Comparison of ENCODE assay signal across 14 cellular contexts in genomic region chr10:101182936-101183335, GRCh38. TPM values are rescaled to one million over a fixed set of nuclear protein-coding genes. Genes with fewer than 3 reads are reported as not detected.
DNase-seq lines count a peak whose midpoint lies in the region; ATAC-seq and TF ChIP-seq lines count a peak whose summit lies in the region.
"Had no signal": no experiment of that assay in that cellular context is flagged by ENCODE, and none has a peak within 500 bp of the region (broad histone marks: within the 10 kb centered on the region; RNA-seq: fewer than 3 reads in every experiment).

No MANE protein-coding gene starts in this region.

- POLR2A ChIA-PET in activated CD4-positive, alpha-beta T cell treated with anti-CD3 and anti-CD28 coated beads for 36 hours (lab: Charles Lee): interaction anchor here (0.6 kb wide), 1 partner anchor 11 kb away, joined by 6 read pairs; no protein-coding TSS in a partner anchor
- POLR2A ChIA-PET in WTC11 (lab: Charles Lee): interaction anchor here (1.2 kb wide), 1 partner anchor 140 kb away, joined by 3 read pairs; no protein-coding TSS in a partner anchor
- POLR2A ChIA-PET in activated CD8-positive, alpha-beta T cell treated with anti-CD3 and anti-CD28 coated beads for 36 hours (lab: Charles Lee): no interaction called here

- H3K27me3 Mint-ChIP-seq in activated CD4-positive, alpha-beta T cell treated with anti-CD3 and anti-CD28 coated beads for 36 hours: peaks cover 23% of the 10 kb centered on the region
- H3K27me3 Mint-ChIP-seq in WTC11 (ENCODE audit: low read depth): no peaks in the 10 kb centered on the region; the same call in none of the 2 replicates
- peaks cover 10% of the 10 kb centered on the region for H3K27me3 Mint-ChIP-seq in activated CD8-positive, alpha-beta T cell treated with anti-CD3 and anti-CD28 coated beads for 36 hours

- H3K36me3 Mint-ChIP-seq in activated CD4-positive, alpha-beta T cell treated with anti-CD3 and anti-CD28 coated beads for 36 hours (ENCODE audit: low read depth): no peaks in the 10 kb centered on the region
- H3K36me3 Mint-ChIP-seq in WTC11: 0 out of 2 replicates have a peak, but pooled peaks cover 3% of the 10 kb centered on the region
- H3K36me3 Mint-ChIP-seq in activated CD8-positive, alpha-beta T cell treated with anti-CD3 and anti-CD28 coated beads for 36 hours (ENCODE audit: low read depth): no peaks in the 10 kb centered on the region
- H3K36me3 Mint-ChIP-seq: CD4-positive, alpha-beta memory T cell had no signal

- DNase-seq in activated CD4-positive, alpha-beta T cell treated with anti-CD3 and anti-CD28 coated beads for 36 hours: no peak
- DNase-seq in activated CD4-positive, alpha-beta T cell treated with anti-CD3 and anti-CD28 coated beads, Interleukin-2, amount 50 U/mL, for 48 hours: no peak
- no peak for DNase-seq in WTC11 (ENCODE audit: low spot score)
- DNase-seq in iPS-NIHi11 (ENCODE audit: low spot score): peak; percentile 57
- no peak for DNase-seq in omental fat pad (ENCODE audit: low spot score)
- no peak for DNase-seq in activated CD8-positive, alpha-beta T cell treated with anti-CD3 and anti-CD28 coated beads for 36 hours
- DNase-seq: BE2C; CD4-positive, alpha-beta memory T cell; COR-L47; DMS153; EL; GM23248 had no signal

- peak; percentile 19 for ATAC-seq in activated CD4-positive, alpha-beta T cell treated with anti-CD3 and anti-CD28 coated beads for 36 hours
- peak; percentile 100 for ATAC-seq in WTC11
- ATAC-seq in omental fat pad (ENCODE audit: low FRiP score): no peak
- ATAC-seq in activated CD8-positive, alpha-beta T cell treated with anti-CD3 and anti-CD28 coated beads for 36 hours: no peak
- ATAC-seq: A549 had no signal

- H3K9me3 Mint-ChIP-seq in activated CD4-positive, alpha-beta T cell treated with anti-CD3 and anti-CD28 coated beads for 36 hours (ENCODE audit: low read depth): no peaks in the 10 kb centered on the region
- peaks cover 14% of the 10 kb centered on the region for H3K9me3 Mint-ChIP-seq in WTC11
- no peaks in the 10 kb centered on the region for H3K9me3 Mint-ChIP-seq in activated CD8-positive, alpha-beta T cell treated with anti-CD3 and anti-CD28 coated beads for 36 hours

- CTCF ChIA-PET in activated CD4-positive, alpha-beta T cell treated with anti-CD3 and anti-CD28 coated beads for 36 hours (lab: Charles Lee): interaction anchor here (0.7 to 2.5 kb wide), 4 partner anchors 16 to 104 kb away, joined by 3 to 12 read pairs (median 5); no protein-coding TSS in a partner anchor
- CTCF ChIA-PET in WTC11 (lab: Charles Lee): interaction anchor here (0.6 to 2.2 kb wide), 8 partner anchors 21 to 107 kb away, joined by 3 to 11 read pairs (median 4); no protein-coding TSS in a partner anchor
- CTCF ChIA-PET in activated CD8-positive, alpha-beta T cell treated with anti-CD3 and anti-CD28 coated beads for 36 hours (lab: Charles Lee): interaction anchor here (1.2 kb wide), 1 partner anchor 86 kb away, joined by 3 read pairs; no protein-coding TSS in a partner anchor

- TF ChIP-seq CTCF in WTC11 (IDR thresholded peaks at IDR 0.05) (no peak), omental fat pad (IDR thresholded peaks at IDR 0.05) (no peak)
- TF ChIP-seq CTCF in activated CD8-positive, alpha-beta T cell treated with anti-CD3 and anti-CD28 coated beads for 36 hours (IDR thresholded peaks at IDR 0.05): no peak

- intact Hi-C loops in activated CD4-positive, alpha-beta T cell treated with anti-CD3 and anti-CD28 coated beads for 36 hours (cut with DNase I, micrococcal nuclease): no loop called here
- intact Hi-C loops in activated CD8-positive, alpha-beta T cell treated with anti-CD3 and anti-CD28 coated beads for 36 hours (cut with micrococcal nuclease): no loop called here

- no peaks in the 10 kb centered on the region for H3K4me1 Mint-ChIP-seq in activated CD4-positive, alpha-beta T cell treated with anti-CD3 and anti-CD28 coated beads for 36 hours
- peaks cover 21% of the 10 kb centered on the region for H3K4me1 Mint-ChIP-seq in WTC11
- no peaks in the 10 kb centered on the region for H3K4me1 Mint-ChIP-seq in activated CD8-positive, alpha-beta T cell treated with anti-CD3 and anti-CD28 coated beads for 36 hours (ENCODE audit: low read depth)
- H3K4me1 Mint-ChIP-seq: CD4-positive, alpha-beta memory T cell had no signal

- no peak overlapping the region for H3K4me3 Mint-ChIP-seq in activated CD4-positive, alpha-beta T cell treated with anti-CD3 and anti-CD28 coated beads for 36 hours
- H3K4me3 Mint-ChIP-seq in WTC11: no peak overlapping the region
- H3K4me3 Mint-ChIP-seq in activated CD8-positive, alpha-beta T cell treated with anti-CD3 and anti-CD28 coated beads for 36 hours: no peak overlapping the region
- H3K4me3 Mint-ChIP-seq: CD4-positive, alpha-beta memory T cell had no signal

- no peak overlapping the region for H3K27ac Mint-ChIP-seq in activated CD4-positive, alpha-beta T cell treated with anti-CD3 and anti-CD28 coated beads for 36 hours
- no peak overlapping the region for H3K27ac Mint-ChIP-seq in WTC11
- no peak overlapping the region for H3K27ac Mint-ChIP-seq in activated CD8-positive, alpha-beta T cell treated with anti-CD3 and anti-CD28 coated beads for 36 hours
- H3K27ac Mint-ChIP-seq: CD4-positive, alpha-beta memory T cell had no signal

TF ChIP-seq in WTC11, 78 proteins besides CTCF, POLR2A, EP300 and RAD21:
- TF ChIP-seq ZNF423 (CRISPR knock-in tag; IDR thresholded peaks at IDR 0.05): 0 out of 2 replicates have a peak, but pooled peaks have one; percentile 7
- TF ChIP-seq ZNF671 (CRISPR knock-in tag; IDR thresholded peaks at IDR 0.05): no peak

RNA-seq across cellular contexts. Expression of gene LBX1, which starts 46.3 kb away (rescaled TPM):
- not detected for total RNA-seq in activated CD4-positive, alpha-beta T cell treated with anti-CD3 and anti-CD28 coated beads for 36 hours
- total RNA-seq in WTC11 (2021) (not detected in 3 replicates), omental fat pad (not detected)
- not detected for total RNA-seq in activated CD8-positive, alpha-beta T cell treated with anti-CD3 and anti-CD28 coated beads for 36 hours
- total RNA-seq: CD4-positive, alpha-beta memory T cell; GM23248; HT-29 had no signal

RNA-seq across cellular contexts. Expression of gene TLX1, which starts 51.8 kb away (rescaled TPM):
- not detected for total RNA-seq in activated CD4-positive, alpha-beta T cell treated with anti-CD3 and anti-CD28 coated beads for 36 hours
- total RNA-seq in WTC11 (2021) (2.1 to 4.6 TPM (median 2.3 TPM) in 3 replicates), omental fat pad (not detected)
- total RNA-seq in activated CD8-positive, alpha-beta T cell treated with anti-CD3 and anti-CD28 coated beads for 36 hours: not detected
- total RNA-seq: CD4-positive, alpha-beta memory T cell; GM23248; HT-29 had no signal

Comparison
In these comparisons a context has a peak if more than half of its experiments do, and no peak if none do; other contexts are left out.
1. ATAC-seq: peak in activated CD4-positive, alpha-beta T cell treated with anti-CD3 and anti-CD28 coated beads for 36 hours (single experiment) and WTC11 (single experiment); none in omental fat pad (single experiment) and activated CD8-positive, alpha-beta T cell treated with anti-CD3 and anti-CD28 coated beads for 36 hours (single experiment).